ENCODE assay signal across 15 cellular contexts in genomic region chr2:141528990-141529389, GRCh38.
DNase-seq lines count a peak whose midpoint lies in the region; ATAC-seq and TF ChIP-seq lines count a peak whose summit lies in the region.
"Had no signal": no experiment of that assay in that cellular context is flagged by ENCODE, and none has a peak within 500 bp of the region (broad histone marks: within the 10 kb centered on the region; RNA-seq: fewer than 3 reads in every experiment).

No MANE protein-coding gene starts in this region.

- no peak for TF ChIP-seq CTCF in thyroid gland (IDR thresholded peaks at IDR 0.05)

- no peak overlapping the region for H3K4me3 Mint-ChIP-seq in CD4-positive, alpha-beta memory T cell
- H3K4me3 Mint-ChIP-seq: activated B cell treated with CpG ODN at 0.5 μM for 24 hours; CD8-positive, alpha-beta T cell; natural killer cell treated with Interleukin-12 subunit alpha and Interleukin-12 subunit beta and Interleukin-15 and Interleukin-18, amount 100 ng/mL, for 72 hours had no signal

- H3K9ac ChIP-seq in BLaER1 treated with 17β-estradiol and CSF1 and Interleukin-3, amounts not matched to agents 10 nM and 100 nM, result no peak overlapping the region

- no peaks in the 10 kb centered on the region for H3K36me3 ChIP-seq in BLaER1 treated with 17β-estradiol and CSF1 and Interleukin-3, amounts not matched to agents 10 nM and 100 nM
- H3K36me3 ChIP-seq in CD4-positive, alpha-beta memory T cell (ENCODE audit: insufficient read depth, low read length), result no peaks in the 10 kb centered on the region
- H3K36me3 ChIP-seq in thyroid gland, result no peaks in the 10 kb centered on the region
- H3K36me3 ChIP-seq: MG63, prostate gland had no signal

- peaks cover 0 to 31% (median 4%) of the 10 kb centered on the region in 11 experiments; a peak in 6 of 22 replicates for H3K9me3 ChIP-seq in BLaER1 treated with 17β-estradiol and CSF1 and Interleukin-3, amounts not matched to agents 10 nM and 100 nM (replicated peaks in 1 of 11)
- no peaks in the 10 kb centered on the region for H3K9me3 ChIP-seq in CD4-positive, alpha-beta memory T cell (ENCODE audit: control insufficient read depth in 1 of 2, low read length in 2 of 2)
- H3K9me3 ChIP-seq in thyroid gland, result no peaks in the 10 kb centered on the region
- H3K9me3 ChIP-seq: MG63, prostate gland had no signal

- no peaks in the 10 kb centered on the region for H3K36me3 Mint-ChIP-seq in CD4-positive, alpha-beta memory T cell
- H3K36me3 Mint-ChIP-seq: CD8-positive, alpha-beta T cell; natural killer cell treated with Interleukin-12 subunit alpha and Interleukin-12 subunit beta and Interleukin-15 and Interleukin-18, amount 100 ng/mL, for 72 hours had no signal

- intact Hi-C loops in CD4-positive, alpha-beta memory T cell (cut with micrococcal nuclease), result no loop called here
- intact Hi-C loops in thyroid gland (cut with DNase I), result no loop called here

- H3K4me2 ChIP-seq in BLaER1 treated with 17β-estradiol and CSF1 and Interleukin-3, amounts not matched to agents 10 nM and 100 nM, result peak overlapping the region in 6 of 11 experiments; percentile 32 to 51 (median 40); a peak in 10 of 22 replicates

- no peak overlapping the region for H3K27ac Mint-ChIP-seq in CD4-positive, alpha-beta memory T cell
- H3K27ac Mint-ChIP-seq: activated B cell treated with CpG ODN at 0.5 μM for 24 hours; CD8-positive, alpha-beta T cell; natural killer cell treated with Interleukin-12 subunit alpha and Interleukin-12 subunit beta and Interleukin-15 and Interleukin-18, amount 100 ng/mL, for 72 hours had no signal

- POLR2A ChIA-PET in CD4-positive, alpha-beta memory T cell (lab: Charles Lee; ENCODE audit: partially characterized antibody), result no interaction called here

- H3K4me1 Mint-ChIP-seq in CD4-positive, alpha-beta memory T cell, result no peaks in the 10 kb centered on the region

- H3K27ac ChIP-seq in BLaER1 treated with 17β-estradiol and CSF1 and Interleukin-3, amounts not matched to agents 10 nM and 100 nM, result no peak overlapping the region
- H3K27ac ChIP-seq in CD4-positive, alpha-beta memory T cell (ENCODE audit: low read depth, low read length), result no peak overlapping the region
- no peak overlapping the region for H3K27ac ChIP-seq in thyroid gland
- H3K27ac ChIP-seq: prostate gland, RWPE1 had no signal

- no peaks in the 10 kb centered on the region for H3K27me3 Mint-ChIP-seq in CD4-positive, alpha-beta memory T cell
- H3K27me3 Mint-ChIP-seq: activated B cell treated with CpG ODN at 0.5 μM for 24 hours; natural killer cell treated with Interleukin-12 subunit alpha and Interleukin-12 subunit beta and Interleukin-15 and Interleukin-18, amount 100 ng/mL, for 72 hours had no signal

- H3K4me1 ChIP-seq in BLaER1 treated with 17β-estradiol and CSF1 and Interleukin-3, amounts not matched to agents 10 nM and 100 nM, result peaks cover 4 to 43% (median 19%) of the 10 kb centered on the region in 10 experiments
- H3K4me1 ChIP-seq in CD4-positive, alpha-beta memory T cell (ENCODE audit: insufficient read depth, low read length), result no peaks in the 10 kb centered on the region
- no peaks in the 10 kb centered on the region for H3K4me1 ChIP-seq in thyroid gland
- H3K4me1 ChIP-seq: prostate gland had no signal

- H3K4me3 ChIP-seq in BLaER1 treated with 17β-estradiol and CSF1 and Interleukin-3, amounts not matched to agents 10 nM and 100 nM, result no peak overlapping the region
- no peak overlapping the region for H3K4me3 ChIP-seq in CD4-positive, alpha-beta memory T cell (ENCODE audit: low read length in 2 of 2)
- H3K4me3 ChIP-seq in thyroid gland (replicated peaks in 1 of 3), result no peak overlapping the region
- H3K4me3 ChIP-seq: MG63, prostate gland had no signal

- H3K9me3 Mint-ChIP-seq in CD4-positive, alpha-beta memory T cell, result peaks cover 0 to 10% (median 8%) of the 10 kb centered on the region in 8 donors
- H3K9me3 Mint-ChIP-seq: activated B cell treated with CpG ODN at 0.5 μM for 24 hours; CD8-positive, alpha-beta T cell had no signal

- 66 to 76% methylated on average over 5 of the region's 5 CpGs for WGBS in thyroid gland, 2 donors

- H4K20me1 ChIP-seq in BLaER1 treated with 17β-estradiol and CSF1 and Interleukin-3, amounts not matched to agents 10 nM and 100 nM, result no peaks in the 10 kb centered on the region

- DNase-seq in NCI-H1092 (lab: John Stamatoyannopoulos, UW), result no peak
- DNase-seq in AG08395 (ENCODE audit: low spot score), result no peak
- no peak for DNase-seq in CD4-positive, alpha-beta memory T cell
- no peak for DNase-seq in thyroid gland
- DNase-seq: activated B cell treated with CpG ODN at 0.5 μM for 24 hours; activated naive CD4-positive, alpha-beta T cell; CD8-positive, alpha-beta T cell; MG63 had no signal

- H3K27me3 ChIP-seq in BLaER1 treated with 17β-estradiol and CSF1 and Interleukin-3, amounts not matched to agents 10 nM and 100 nM, result no peaks in the 10 kb centered on the region
- H3K27me3 ChIP-seq in CD4-positive, alpha-beta memory T cell (ENCODE audit: insufficient read depth, low read length), result no peaks in the 10 kb centered on the region
- H3K27me3 ChIP-seq in thyroid gland, result no peaks in the 10 kb centered on the region
- H3K27me3 ChIP-seq: MG63 had no signal

- CTCF ChIA-PET in CD4-positive, alpha-beta memory T cell (lab: Charles Lee; ENCODE audit: partially characterized antibody), result no interaction called here

- TF ChIP-seq POLR2A in thyroid gland (IDR thresholded peaks at IDR 0.05), result no peak

- peak; percentile 88 for ATAC-seq in GM19351 (IDR thresholded peaks at IDR 0.05; ENCODE audit: unreplicated experiment)
- peak; percentile 87 for ATAC-seq in HG02852 (IDR thresholded peaks at IDR 0.05; ENCODE audit: unreplicated experiment)
- peak; percentile 66 for ATAC-seq in HG03520 (IDR thresholded peaks at IDR 0.05; ENCODE audit: unreplicated experiment)
- ATAC-seq: CD8-positive, alpha-beta T cell; natural killer cell treated with Interleukin-12 subunit alpha and Interleukin-12 subunit beta and Interleukin-15 and Interleukin-18, amount 100 ng/mL, for 72 hours had no signal
